ENCODE assay signal across 8 cellular contexts in genomic region chr6:119349341-119350201, GRCh38. TPM values are rescaled to one million over a fixed set of nuclear protein-coding genes. Genes with fewer than 3 reads are reported as not detected.
DNase-seq lines count a peak whose midpoint lies in the region; ATAC-seq and TF ChIP-seq lines count a peak whose summit lies in the region.

Gene MAN1A1 (minus strand): TSS chr6:119349761. CDS start chr6:119349065, 696 bp downstream.

- peak; percentile 86 for ATAC-seq in GM19324 (IDR thresholded peaks at IDR 0.05; ENCODE audit: low FRiP score, unreplicated experiment)
- ATAC-seq in HG03460 (IDR thresholded peaks at IDR 0.05; ENCODE audit: unreplicated experiment): peak; percentile 77
- peak; percentile 87 for ATAC-seq in activated CD8-positive, alpha-beta memory T cell treated with anti-CD3 and anti-CD28 coated beads, Interleukin-2, amount 10 ng/mL, durations not matched to agents 7 days and 5 days

- H3K27ac Mint-ChIP-seq in activated CD8-positive, alpha-beta memory T cell treated with anti-CD3 and anti-CD28 coated beads, Interleukin-2, amount 10 ng/mL, durations not matched to agents 7 days and 5 days: peak within 1 kb of the TSS; percentile 89
- peak within 1 kb of the TSS; percentile 83 for H3K27ac Mint-ChIP-seq in mesothelial cell of epicardium

- peaks cover 14% of the 10 kb centered on the region for H3K4me1 ChIP-seq in endocrine pancreas (ENCODE audit: control insufficient read depth, insufficient read depth, low read length)

- no peaks in the 10 kb centered on the region for H3K27me3 Mint-ChIP-seq in activated CD8-positive, alpha-beta memory T cell treated with anti-CD3 and anti-CD28 coated beads, Interleukin-2, amount 10 ng/mL, durations not matched to agents 7 days and 5 days
- no peaks in the 10 kb centered on the region for H3K27me3 Mint-ChIP-seq in mesothelial cell of epicardium (ENCODE audit: low read depth)

- H3K36me3 ChIP-seq in endocrine pancreas (ENCODE audit: control insufficient read depth, insufficient read depth, low read length): no peaks in the 10 kb centered on the region

- no peaks in the 10 kb centered on the region for H3K9me3 ChIP-seq in endocrine pancreas (ENCODE audit: control insufficient read depth, low read length)

- no peaks in the 10 kb centered on the region for H3K9me3 Mint-ChIP-seq in activated CD8-positive, alpha-beta memory T cell treated with anti-CD3 and anti-CD28 coated beads, Interleukin-2, amount 10 ng/mL, durations not matched to agents 7 days and 5 days (ENCODE audit: low read depth)
- H3K9me3 Mint-ChIP-seq in mesothelial cell of epicardium: no peaks in the 10 kb centered on the region

- DNase-seq in CD1c-positive myeloid dendritic cell (ENCODE audit: extremely low spot score) (peak; percentile 95), NOMO-1 treated with DMSO at 0.1 percent for 48 hours (lab: John Stamatoyannopoulos, UW; ENCODE audit: unreplicated experiment) (peak; percentile 10), mesothelial cell of epicardium (ENCODE audit: low spot score in 2 of 2, unreplicated experiment in 2 of 2) (peak; percentile 84 to 95)
- peak; percentile 92 for DNase-seq in activated CD8-positive, alpha-beta memory T cell treated with anti-CD3 and anti-CD28 coated beads, Interleukin-2, amount 10 ng/mL, durations not matched to agents 7 days and 5 days
- DNase-seq in stimulated activated CD8-positive, alpha-beta memory T cell treated with anti-CD3 and anti-CD28 coated beads, Interleukin-15, amount 100 ng/mL, for 48 hours (ENCODE audit: low read depth in 2 of 2): peak; percentile 82 to 84

- H3K4me1 Mint-ChIP-seq in activated CD8-positive, alpha-beta memory T cell treated with anti-CD3 and anti-CD28 coated beads, Interleukin-2, amount 10 ng/mL, durations not matched to agents 7 days and 5 days: peaks cover 41% of the 10 kb centered on the region
- peaks cover 55% of the 10 kb centered on the region for H3K4me1 Mint-ChIP-seq in mesothelial cell of epicardium

- no peaks in the 10 kb centered on the region for H3K27me3 ChIP-seq in endocrine pancreas (ENCODE audit: control insufficient read depth, insufficient read depth, low read length)

- no peak for TF ChIP-seq CTCF in mesothelial cell of epicardium (IDR thresholded peaks at IDR 0.05; ENCODE audit: unreplicated experiment)

- peak within 1 kb of the TSS; percentile 91 for H3K4me3 Mint-ChIP-seq in activated CD8-positive, alpha-beta memory T cell treated with anti-CD3 and anti-CD28 coated beads, Interleukin-2, amount 10 ng/mL, durations not matched to agents 7 days and 5 days
- peak within 1 kb of the TSS; percentile 84 for H3K4me3 Mint-ChIP-seq in mesothelial cell of epicardium

- H3K36me3 Mint-ChIP-seq in activated CD8-positive, alpha-beta memory T cell treated with anti-CD3 and anti-CD28 coated beads, Interleukin-2, amount 10 ng/mL, durations not matched to agents 7 days and 5 days: peaks cover 27% of the 10 kb centered on the region
- H3K36me3 Mint-ChIP-seq in mesothelial cell of epicardium: peaks cover 8% of the 10 kb centered on the region

- H3K4me3 ChIP-seq in endocrine pancreas (ENCODE audit: control insufficient read depth, insufficient read depth, low read length): peak within 1 kb of the TSS; percentile 98

- peak within 1 kb of the TSS; percentile 94 for H3K9ac ChIP-seq in endocrine pancreas (ENCODE audit: control insufficient read depth, insufficient read depth, low read length)

- CTCF ChIA-PET in activated CD8-positive, alpha-beta memory T cell treated with anti-CD3 and anti-CD28 coated beads, Interleukin-2, amount 10 ng/mL, durations not matched to agents 7 days and 5 days (lab: Charles Lee): interaction anchor here (1.0 to 4.2 kb wide), 11 partner anchors 8 to 628 kb away, joined by 3 to 35 read pairs (median 6); no protein-coding TSS in a partner anchor

RNA-seq across cellular contexts. Expression of gene MAN1A1, which starts in this region (rescaled TPM):
- total RNA-seq in activated CD8-positive, alpha-beta memory T cell treated with anti-CD3 and anti-CD28 coated beads, Interleukin-2, amount 10 ng/mL, durations not matched to agents 7 days and 5 days: 10 to 100 TPM; 34.8 to 38.4 TPM
- total RNA-seq in mesothelial cell of epicardium: 46.5 to 51.2 TPM (median 51.1 TPM) in 3 replicates

Comparison
In these comparisons a context has a peak if more than half of its experiments do, and no peak if none do; other contexts are left out.
1. Peak in every context shown above with its lines: DNase-seq, ATAC-seq and H3K4me3 ChIP-seq.
2. DNase-seq: peak in every context shown above with its lines; median percentile 95 in CD1c-positive myeloid dendritic cell; 92 in activated CD8-positive, alpha-beta memory T cell treated with anti-CD3 and anti-CD28 coated beads, Interleukin-2, amount 10 ng/mL, durations not matched to agents 7 days and 5 days; 90 in mesothelial cell of epicardium; 83 in stimulated activated CD8-positive, alpha-beta memory T cell treated with anti-CD3 and anti-CD28 coated beads, Interleukin-15, amount 100 ng/mL, for 48 hours; 10 in NOMO-1 treated with DMSO at 0.1 percent for 48 hours.